Comparison of ENCODE assay signal across 8 cellular contexts in the genomic region with DNA sequence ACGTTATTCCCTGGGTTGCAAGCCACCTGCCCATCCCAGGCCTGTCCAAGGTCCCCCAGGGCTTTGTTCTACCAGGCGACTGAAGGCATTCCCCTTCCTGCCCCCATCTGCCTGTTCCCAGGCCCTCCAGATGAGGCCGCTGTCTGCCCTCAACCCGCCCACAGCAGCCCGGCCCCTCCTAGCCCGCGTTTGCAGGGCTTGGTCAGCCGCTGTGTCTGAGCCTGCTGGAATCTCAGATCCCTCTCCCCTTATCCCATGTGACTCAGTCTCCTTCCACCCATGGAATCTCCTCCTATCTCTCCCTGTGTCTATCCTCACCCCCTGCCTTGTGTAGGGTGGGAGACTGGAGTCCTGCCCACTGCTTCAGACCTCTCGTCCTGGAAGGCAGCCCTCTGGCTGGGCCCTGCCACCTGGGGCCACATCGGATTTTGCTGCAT.
DNase-seq lines count a peak whose midpoint lies in the region; ATAC-seq, FAIRE-seq and TF ChIP-seq lines count a peak whose summit lies in the region.

No MANE protein-coding gene starts in this region.

- no peaks in the 10 kb centered on the region for H4K20me1 ChIP-seq in fibroblast of lung (ENCODE audit: control insufficient read depth, extremely low read depth, insufficient read depth, low read length)

- intact Hi-C loops in posterior vena cava (cut with DNase I), result no loop called here

- H3K36me3 ChIP-seq in fibroblast of lung (ENCODE audit: control insufficient read depth, insufficient read depth, low read length), result no peaks in the 10 kb centered on the region

- no peak for TF ChIP-seq POLR2A in GM12892 (IDR thresholded peaks at IDR 0.05; ENCODE audit: low read depth, low read length)

- no peak overlapping the region for H3K27ac ChIP-seq in fibroblast of lung (ENCODE audit: insufficient read depth, low read length)

- H3K4me1 ChIP-seq in fibroblast of lung (ENCODE audit: control insufficient read depth, extremely low read depth, insufficient read depth, low read length), result no peaks in the 10 kb centered on the region

- H2AFZ ChIP-seq in fibroblast of lung (ENCODE audit: low read length), result no peak overlapping the region

- H3K79me2 ChIP-seq in fibroblast of lung (ENCODE audit: control insufficient read depth, insufficient read depth, low read length), result no peaks in the 10 kb centered on the region

- no peak for FAIRE-seq in GM12892 (lab: Jason Lieb, UNC)

- peak in 1 of 2 donors; percentile 31 for TF ChIP-seq CTCF in fibroblast of lung (conservative IDR thresholded peaks at IDR 0.05 in 1 of 2, IDR thresholded peaks at IDR 0.05 in 1 of 2; ENCODE audit: low read depth in 1 of 2, low read length in 2 of 2)

- ATAC-seq in GM21526 (IDR thresholded peaks at IDR 0.05; ENCODE audit: low FRiP score, unreplicated experiment) (no peak), GM21786 (IDR thresholded peaks at IDR 0.05; ENCODE audit: unreplicated experiment) (no peak)

- no peak overlapping the region for H3K9ac ChIP-seq in fibroblast of lung (ENCODE audit: insufficient read depth, low read length)

- no peaks in the 10 kb centered on the region for H3K27me3 ChIP-seq in fibroblast of lung (ENCODE audit: control insufficient read depth, insufficient read depth, low read length)

- H3K4me3 ChIP-seq in fibroblast of lung (replicated peaks in 1 of 4; ENCODE audit: control extremely low read depth in 1 of 4, insufficient read depth in 1 of 4, low read depth in 3 of 4, low read length in 4 of 4), result no peak overlapping the region

- H3K9me3 ChIP-seq in fibroblast of lung (ENCODE audit: control insufficient read depth, insufficient read depth, low read depth, low read length), result no peaks in the 10 kb centered on the region

- DNase-seq in GM12892 (ENCODE audit: insufficient read length) (peak; percentile 75), NOMO-1 treated with DMSO at 0.1 percent for 48 hours (lab: John Stamatoyannopoulos, UW; ENCODE audit: unreplicated experiment) (peak; percentile 39), activated T-cell treated with anti-CD3 and anti-CD28 coated beads for 4 hours (peak; percentile 45), fibroblast of lung (ENCODE audit: low read depth in 2 of 2) (peak; percentile 2 to 79), posterior vena cava (ENCODE audit: low spot score) (peak; percentile 90), anterior cingulate cortex (lab: John Stamatoyannopoulos, UW) (no peak)

- H3K4me2 ChIP-seq in fibroblast of lung (ENCODE audit: extremely low read depth, insufficient read depth, low read length), result no peak overlapping the region

Comparison
In these comparisons a context has a peak if more than half of its experiments do, and no peak if none do; other contexts are left out.
1. DNase-seq: peak in GM12892 (single experiment), NOMO-1 treated with DMSO at 0.1 percent for 48 hours (single experiment), activated T-cell treated with anti-CD3 and anti-CD28 coated beads for 4 hours (single experiment), fibroblast of lung (2 of 2) and posterior vena cava (single experiment); none in anterior cingulate cortex (0 of 58).